In genomic region chr2:238031749-238032148, GRCh38 we compare ENCODE assay signal across 19 cellular contexts.
"Had no signal": no experiment of that assay in that cellular context is flagged by ENCODE, and none has a peak within 500 bp of the region (broad histone marks: within the 10 kb centered on the region; RNA-seq: fewer than 3 reads in every experiment).

No MANE protein-coding gene starts in this region.

- H3K4me3 Mint-ChIP-seq: endodermal cell, naive B cell had no signal

- ATAC-seq: gastrocnemius medialis, left cardiac atrium, lower lobe of right lung, right cardiac atrium had no signal

- H3K27ac ChIP-seq: colonic mucosa, gastrocnemius medialis, heart right ventricle, left ventricle myocardium inferior, lower lobe of right lung, neutrophil had no signal

- H3K9me3 Mint-ChIP-seq: endodermal cell, naive B cell had no signal

- H3K4me1 ChIP-seq: colonic mucosa, gastrocnemius medialis, left ventricle myocardium inferior, lower lobe of right lung had no signal

- H3K27me3 ChIP-seq: colonic mucosa, gastrocnemius medialis, heart right ventricle, neutrophil had no signal

- H3K4me3 ChIP-seq: colonic mucosa, gastrocnemius medialis, heart right ventricle, left ventricle myocardium inferior, lower lobe of right lung had no signal

- H3K9me3 ChIP-seq: colonic mucosa, gastrocnemius medialis, heart right ventricle, left ventricle myocardium inferior, lower lobe of right lung, neutrophil had no signal

- H3K27me3 Mint-ChIP-seq: naive B cell had no signal

- H3K27ac Mint-ChIP-seq: endodermal cell, naive B cell had no signal

- H3K4me1 Mint-ChIP-seq: naive B cell had no signal

- DNase-seq: colonic mucosa; dermis blood vessel endothelial cell; endodermal cell; erythroblast; gastrocnemius medialis; heart right ventricle; hypothalamus; islet precursor cell; left cardiac atrium; left ventricle myocardium inferior; lower lobe of right lung; mesenchymal stem cell; naive B cell; right cardiac atrium; small intestine; stimulated activated CD4-positive, alpha-beta T cell treated with anti-CD3 and anti-CD28 coated beads, Interleukin-12 subunit alpha, Interleukin-12 subunit beta, amount 100 ng/mL, for 4 hours; stimulated activated naive CD4-positive, alpha-beta T cell treated with Interleukin-2 at 50 U/mL for 16 hours; trophoblast cell had no signal
